ENCODE assay signal across 13 cellular contexts in genomic region chr5:57825026-57825683, GRCh38.
DNase-seq lines count a peak whose midpoint lies in the region; ATAC-seq and TF ChIP-seq lines count a peak whose summit lies in the region.
"Had no signal": no experiment of that assay in that cellular context is flagged by ENCODE, and none has a peak within 500 bp of the region (broad histone marks: within the 10 kb centered on the region; RNA-seq: fewer than 3 reads in every experiment).

No MANE protein-coding gene starts in this region.

- no peak for TF ChIP-seq POLR2A in spleen (IDR thresholded peaks at IDR 0.05)

- peak; percentile 95 for ATAC-seq in Panc1
- ATAC-seq: stimulated activated memory B cell treated with anti-CD40 and anti-IgM and Interleukin-4, amounts not matched to agents 10 μg/mL and 1 μg/mL and 100 μg/mL, for 72 hours had no signal

- no peak overlapping the region for H3K4me3 ChIP-seq in Panc1 (ENCODE audit: low read depth in 2 of 2, low read length in 2 of 2)
- H3K4me3 ChIP-seq in epithelial cell of proximal tubule (ENCODE audit: low read depth, low read length): no peak overlapping the region
- no peak overlapping the region for H3K4me3 ChIP-seq in retinal pigment epithelial cell (ENCODE audit: low read length)
- H3K4me3 ChIP-seq in spleen: no peak overlapping the region

- in situ Hi-C loops in Panc1 (cut with HindIII; ENCODE audit: low pct_unique_long_range_greater_than_20kb, low sequenced_read_pairs): no loop called here

- 75 to 93% (median 83%) methylated on average over 3 of the region's 3 CpGs for WGBS in spleen, 5 donors

- BruUV-seq in Panc1 (replicated peaks; lab: Mats Ljungman, UMichigan): no TSS peak

- POLR2A ChIA-PET in Panc1 (lab: Charles Lee): no interaction called here

- TF ChIP-seq CTCF in Panc1 (IDR thresholded peaks at IDR 0.05) (no peak), epithelial cell of proximal tubule (conservative IDR thresholded peaks at IDR 0.05; ENCODE audit: low read depth, low read length) (no peak), retinal pigment epithelial cell (conservative IDR thresholded peaks at IDR 0.05; ENCODE audit: low read depth, low read length) (no peak), spleen (IDR thresholded peaks at IDR 0.05 in 8 of 11, conservative IDR thresholded peaks at IDR 0.05 in 3 of 11) (no peak)

- no peaks in the 10 kb centered on the region for H3K36me3 ChIP-seq in Panc1 (ENCODE audit: control insufficient read depth, insufficient read depth, low read length)
- H3K36me3 ChIP-seq in spleen: no peaks in the 10 kb centered on the region

- intact Hi-C loops in Panc1 (cut with micrococcal nuclease; ENCODE audit: unreplicated experiment): no loop called here
- intact Hi-C loops in spleen (cut with DNase I; ENCODE audit: low total_unique reads): no loop called here

- DNase-seq in GM04504 (ENCODE audit: low read depth): peak; percentile 59
- DNase-seq in Panc1 (ENCODE audit: low read depth, low spot score): no peak
- peak; percentile 97 for DNase-seq in epithelial cell of proximal tubule (ENCODE audit: low read depth)
- DNase-seq in retinal pigment epithelial cell (ENCODE audit: low read depth): peak; percentile 97
- DNase-seq in NCI-H1694 (lab: John Stamatoyannopoulos, UW): no peak
- DNase-seq in spleen: no peak
- no peak for DNase-seq in DMS153 (lab: John Stamatoyannopoulos, UW)
- DNase-seq in activated CD4-positive, alpha-beta T cell treated with anti-CD3 and anti-CD28 coated beads for 1 hour: no peak
- DNase-seq: activated CD8-positive, alpha-beta memory T cell treated with anti-CD3 and anti-CD28 coated beads, Interleukin-2, amount 50 U/mL, for 48 hours; naive B cell; stimulated activated CD4-positive, alpha-beta T cell treated with anti-CD3 and anti-CD28 coated beads, Interleukin-15, amount 100 ng/mL, for 24 hours had no signal

- H3K4me1 ChIP-seq in Panc1 (ENCODE audit: control insufficient read depth, insufficient read depth, low read length) (peaks cover 8% of the 10 kb centered on the region; the same call in 1 of the 2 replicates), spleen (no peaks in the 10 kb centered on the region)

- H3K27me3 ChIP-seq in Panc1 (ENCODE audit: control insufficient read depth, insufficient read depth, low read length) (no peaks in the 10 kb centered on the region), spleen (replicated peaks in 1 of 7) (no peaks in the 10 kb centered on the region)

- H3K9me3 ChIP-seq in Panc1 (ENCODE audit: control insufficient read depth, insufficient read depth, low read depth, low read length) (peaks cover 4% of the 10 kb centered on the region; the same call in 1 of the 2 replicates), spleen (peaks cover 0 to 19% (median 9%) of the 10 kb centered on the region in 8 donors)

- CTCF ChIA-PET in Panc1 (lab: Charles Lee): interaction anchor here (0.8 kb wide), 1 partner anchor 302 kb away, joined by 3 read pairs; no protein-coding TSS in a partner anchor

- H3K27ac ChIP-seq in Panc1 (ENCODE audit: low read length): peak overlapping the region; percentile 90
- no peak overlapping the region for H3K27ac ChIP-seq in spleen
- H3K27ac ChIP-seq: HL-60 had no signal

Comparison
In these comparisons a context has a peak if more than half of its experiments do, and no peak if none do; other contexts are left out.
1. DNase-seq: peak in GM04504 (single experiment), epithelial cell of proximal tubule (single experiment) and retinal pigment epithelial cell (single experiment); none in Panc1 (single experiment), NCI-H1694 (single experiment), spleen (single experiment), DMS153 (single experiment) and activated CD4-positive, alpha-beta T cell treated with anti-CD3 and anti-CD28 coated beads for 1 hour (single experiment).